In genomic region chr17:53722407-53722806, GRCh38 we compare ENCODE assay signal across 11 cellular contexts.
DNase-seq lines count a peak whose midpoint lies in the region; ATAC-seq, FAIRE-seq and TF ChIP-seq lines count a peak whose summit lies in the region.
"Had no signal": no experiment of that assay in that cellular context is flagged by ENCODE, and none has a peak within 500 bp of the region (broad histone marks: within the 10 kb centered on the region; RNA-seq: fewer than 3 reads in every experiment).

No MANE protein-coding gene starts in this region.

- peak overlapping the region; percentile 14 for H2AFZ ChIP-seq in SU-DHL-6 (ENCODE audit: low read depth, low read length, severe bottlenecking)

- peak; percentile 89 for FAIRE-seq in urothelium cell line (lab: Jason Lieb, UNC)

- H4K20me1 ChIP-seq in SU-DHL-6 (ENCODE audit: low read depth, low read length), result no peaks in the 10 kb centered on the region

- TF ChIP-seq CTCF in SU-DHL-6 (IDR thresholded peaks at IDR 0.05; ENCODE audit: insufficient read depth, low read length, poor library complexity, severe bottlenecking) (no peak), fibroblast of pulmonary artery (IDR thresholded peaks at IDR 0.05; ENCODE audit: low read length, missing control alignments) (no peak)

- 0 out of 2 replicates have a peak, but pooled peaks cover 9% of the 10 kb centered on the region for H3K9me3 ChIP-seq in SU-DHL-6 (ENCODE audit: insufficient read depth, low read length)
- H3K9me3 ChIP-seq: lower lobe of right lung had no signal

- no peaks in the 10 kb centered on the region for H3K27me3 ChIP-seq in SU-DHL-6 (ENCODE audit: low read length)

- H3K9ac ChIP-seq in SU-DHL-6 (ENCODE audit: low read length), result no peak overlapping the region

- peak overlapping the region; percentile 45 for H3K4me2 ChIP-seq in SU-DHL-6 (ENCODE audit: low read depth, low read length, poor library complexity, severe bottlenecking)

- peak overlapping the region; percentile 63 for H3K27ac ChIP-seq in SU-DHL-6 (ENCODE audit: low read depth, low read length)
- H3K27ac ChIP-seq: lower lobe of right lung had no signal

- no peak for ATAC-seq in GM21367 (IDR thresholded peaks at IDR 0.05; ENCODE audit: unreplicated experiment)
- ATAC-seq: lower lobe of right lung had no signal

- no peaks in the 10 kb centered on the region for H3F3A ChIP-seq in SU-DHL-6 (ENCODE audit: insufficient read depth)

- DNase-seq in H4 (ENCODE audit: low spot score), result peak; percentile 99
- DNase-seq in fibroblast of pulmonary artery (ENCODE audit: low read depth), result peak; percentile 96
- peak; percentile 89 for DNase-seq in urothelium cell line (ENCODE audit: low spot score)
- no peak for DNase-seq in stimulated activated CD4-positive, alpha-beta T cell treated with anti-CD3 and anti-CD28 coated beads, Interleukin-2, amount 100 ng/mL, for 24 hours
- no peak for DNase-seq in DMS153 (lab: John Stamatoyannopoulos, UW)
- DNase-seq: activated CD4-positive, alpha-beta T cell treated with anti-CD3 and anti-CD28 coated beads, Interleukin-2, amount 50 U/mL, for 4 hours; KBM-7; lower lobe of right lung; NCI-H510A had no signal

- no peaks in the 10 kb centered on the region for H3K79me2 ChIP-seq in SU-DHL-6 (ENCODE audit: insufficient read depth, low read length)

- no peaks in the 10 kb centered on the region for H3K36me3 ChIP-seq in SU-DHL-6 (ENCODE audit: low read length)
- H3K36me3 ChIP-seq: lower lobe of right lung had no signal

- no peaks in the 10 kb centered on the region for H3K9me2 ChIP-seq in SU-DHL-6 (replicated peaks; ENCODE audit: insufficient read depth, low read length)

- no peak overlapping the region for H3K4me3 ChIP-seq in SU-DHL-6 (ENCODE audit: insufficient read depth, low read length, poor library complexity, severe bottlenecking)
- no peak overlapping the region for H3K4me3 ChIP-seq in fibroblast of pulmonary artery (replicated peaks; ENCODE audit: low read depth, low read length)
- H3K4me3 ChIP-seq: lower lobe of right lung had no signal

Comparison
In these comparisons a context has a peak if more than half of its experiments do, and no peak if none do; other contexts are left out.
1. DNase-seq: peak in H4 (single experiment), fibroblast of pulmonary artery (single experiment) and urothelium cell line (single experiment); none in stimulated activated CD4-positive, alpha-beta T cell treated with anti-CD3 and anti-CD28 coated beads, Interleukin-2, amount 100 ng/mL, for 24 hours (0 of 2) and DMS153 (single experiment).